ENCODE assay signal across 9 cellular contexts in genomic region chr2:28981016-28981441, GRCh38. TPM values are rescaled to one million over a fixed set of nuclear protein-coding genes. Genes with fewer than 3 reads are reported as not detected.
A peak's percentile ranks its signal among the peaks of the same experiment; 100 is the strongest.
DNase-seq lines count a peak whose midpoint lies in the region; ATAC-seq and TF ChIP-seq lines count a peak whose summit lies in the region.
"Had no signal": no experiment of that assay in that cellular context is flagged by ENCODE, and none has a peak within 500 bp of the region (broad histone marks: within the 10 kb centered on the region; RNA-seq: fewer than 3 reads in every experiment).

Gene TOGARAM2, plus strand, starts transcription at chr2:28981298. Its CDS starts 13,537 bp downstream, at chr2:28994835.

- intact Hi-C loops in left ventricle myocardium superior (cut with micrococcal nuclease), result no loop called here

- no peak within 1 kb of the TSS for H3K4me3 Mint-ChIP-seq in activated naive CD4-positive, alpha-beta T cell treated with anti-CD3 and anti-CD28 coated beads, Interleukin-2, amount 10 ng/mL, durations not matched to agents 7 days and 5 days

- no peaks in the 10 kb centered on the region for H3K9me3 Mint-ChIP-seq in activated naive CD4-positive, alpha-beta T cell treated with anti-CD3 and anti-CD28 coated beads, Interleukin-2, amount 10 ng/mL, durations not matched to agents 7 days and 5 days

- CTCF ChIA-PET in activated naive CD4-positive, alpha-beta T cell treated with anti-CD3 and anti-CD28 coated beads, Interleukin-2, amount 10 ng/mL, durations not matched to agents 7 days and 5 days (lab: Charles Lee), result no interaction called here

- H3K4me1 Mint-ChIP-seq in activated naive CD4-positive, alpha-beta T cell treated with anti-CD3 and anti-CD28 coated beads, Interleukin-2, amount 10 ng/mL, durations not matched to agents 7 days and 5 days, result no peaks in the 10 kb centered on the region

- H3K36me3 Mint-ChIP-seq in activated naive CD4-positive, alpha-beta T cell treated with anti-CD3 and anti-CD28 coated beads, Interleukin-2, amount 10 ng/mL, durations not matched to agents 7 days and 5 days, result no peaks in the 10 kb centered on the region

- ATAC-seq in SK-N-SH treated with all-trans-retinoic acid at 6 μM for 48 hours (peak; percentile 19; the same call in 1 of the 3 replicates), left ventricle myocardium superior (peak; percentile 61)

- DNase-seq in DMS79 treated with DMSO at 0.1 percent for 48 hours (lab: John Stamatoyannopoulos, UW), result peak; percentile 43
- DNase-seq in left ventricle myocardium superior, result peak; percentile 40
- peak; percentile 22 for DNase-seq in retina
- DNase-seq in SKM-1 (lab: John Stamatoyannopoulos, UW; ENCODE audit: unreplicated experiment), result no peak
- DNase-seq in activated gamma-delta T cell (lab: John Stamatoyannopoulos, UW), result no peak
- DNase-seq in HUDEP-2 (lab: John Stamatoyannopoulos, UW; ENCODE audit: unreplicated experiment in 76 of 76), result no peak
- DNase-seq in activated naive CD4-positive, alpha-beta T cell treated with anti-CD3 and anti-CD28 coated beads, Interleukin-2, amount 10 ng/mL, durations not matched to agents 7 days and 5 days, result no peak

- peaks cover 4% of the 10 kb centered on the region for H3K27me3 Mint-ChIP-seq in activated naive CD4-positive, alpha-beta T cell treated with anti-CD3 and anti-CD28 coated beads, Interleukin-2, amount 10 ng/mL, durations not matched to agents 7 days and 5 days

- no peak within 1 kb of the TSS for H3K27ac Mint-ChIP-seq in activated naive CD4-positive, alpha-beta T cell treated with anti-CD3 and anti-CD28 coated beads, Interleukin-2, amount 10 ng/mL, durations not matched to agents 7 days and 5 days

TF ChIP-seq in SK-N-SH treated with all-trans-retinoic acid at 6 μM for 48 hours, 23 proteins besides CTCF, POLR2A, EP300 and RAD21:
- no peak for TF ChIP-seq OSR1 (CRISPR knock-in tag; IDR thresholded peaks at IDR 0.05)
- no peak for TF ChIP-seq TCF4 (CRISPR knock-in tag; IDR thresholded peaks at IDR 0.05; ENCODE audit: borderline replicate concordance)
- TF ChIP-seq TOX (CRISPR knock-in tag; IDR thresholded peaks at IDR 0.05; ENCODE audit: borderline replicate concordance), result no peak
TF ChIP-seq in SK-N-SH treated with all-trans-retinoic acid at 6 μM for 48 hours: peak in this region for 0.

RNA-seq across cellular contexts. Expression of gene TOGARAM2, which starts in this region (rescaled TPM):
- 43.9 TPM for total RNA-seq in left ventricle myocardium superior
- total RNA-seq: NCI-H460 had no signal

Comparison
In these comparisons a context has a peak if more than half of its experiments do, and no peak if none do; other contexts are left out.
1. DNase-seq: peak in DMS79 treated with DMSO at 0.1 percent for 48 hours (single experiment), left ventricle myocardium superior (single experiment) and retina (single experiment); none in SKM-1 (single experiment), activated gamma-delta T cell (single experiment), HUDEP-2 (0 of 76) and activated naive CD4-positive, alpha-beta T cell treated with anti-CD3 and anti-CD28 coated beads, Interleukin-2, amount 10 ng/mL, durations not matched to agents 7 days and 5 days (single experiment).